ENCODE assay signal across 8 cellular contexts in the genomic region with DNA sequence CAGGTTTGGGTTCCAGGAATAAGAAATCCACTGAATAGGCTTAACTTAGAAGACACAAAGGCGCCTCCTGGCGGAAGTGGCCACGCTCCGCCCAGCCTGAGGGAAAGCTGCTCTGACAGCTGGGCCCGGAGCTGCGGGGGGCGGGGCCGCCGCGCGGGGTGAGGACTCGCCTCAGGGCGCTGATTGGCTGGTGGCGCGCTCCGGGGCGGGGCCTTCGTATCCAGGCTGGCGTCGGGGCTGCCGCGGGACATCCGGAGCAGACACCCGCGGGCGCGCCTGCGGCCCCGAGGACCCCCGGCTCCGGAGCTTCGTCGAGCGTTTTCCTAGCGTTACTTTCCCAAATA. TPM values are rescaled to one million over a fixed set of nuclear protein-coding genes. Genes with fewer than 3 reads are reported as not detected.
DNase-seq lines count a peak whose midpoint lies in the region; ATAC-seq and TF ChIP-seq lines count a peak whose summit lies in the region.
"Not testable (repeated sequence)": the region's sequence is repeated elsewhere in the genome, so short reads cannot be mapped to it uniquely, and the experiment has no call there.

No MANE protein-coding gene starts in this region.

- H3K4me3 Mint-ChIP-seq in GM23338 = not testable (repeated sequence)

- not testable (repeated sequence) for H3K4me1 ChIP-seq in GM23338 (ENCODE audit: insufficient read depth); iPS DF 6.9 (ENCODE audit: control insufficient read depth, insufficient read depth, low read length); parathyroid adenoma; vagina

- not testable (repeated sequence) for H3K9me2 ChIP-seq in GM23338 (ENCODE audit: insufficient read depth)

- H3K36me3 Mint-ChIP-seq in GM23338 (ENCODE audit: low read depth) = not testable (repeated sequence)

- not testable (repeated sequence) for H3F3A ChIP-seq in GM23338 (replicated peaks; ENCODE audit: low read depth)

- not testable (repeated sequence) for H3K27me3 Mint-ChIP-seq in GM23338 (ENCODE audit: insufficient read depth, low read depth, poor library complexity)

- not testable (repeated sequence) for H3K9me3 ChIP-seq in SK-N-MC (ENCODE audit: low read depth, low read length); iPS DF 6.9 (ENCODE audit: control insufficient read depth, insufficient read depth, low read length); parathyroid adenoma (ENCODE audit: control insufficient read depth, low read length); vagina

- H3K27ac ChIP-seq in GM23338 (ENCODE audit: low read depth); iPS DF 6.9 (ENCODE audit: low read length); parathyroid adenoma: not testable (repeated sequence)
- H3K27ac ChIP-seq in SK-N-MC (peak overlapping the region; percentile 97; the same call in 1 of the 2 replicates), vagina (peak overlapping the region; percentile 88)

- not testable (repeated sequence) for H3K79me2 ChIP-seq in GM23338 (replicated peaks; ENCODE audit: insufficient read depth); parathyroid adenoma

- not testable (repeated sequence) for TF ChIP-seq POLR2A in vagina (IDR thresholded peaks at IDR 0.05)

- intact Hi-C loops in vagina (cut with DNase I) = not testable (repeated sequence)

- in situ Hi-C loops in astrocyte of the cerebellum (cut with HindIII; ENCODE audit: low sequenced_read_pairs) = not testable (repeated sequence)

- H3K4me2 ChIP-seq in GM23338; parathyroid adenoma (ENCODE audit: low read length): not testable (repeated sequence)

- H4K20me1 ChIP-seq in GM23338 (replicated peaks; ENCODE audit: insufficient read depth) = not testable (repeated sequence)

- not testable (repeated sequence) for H3K9ac ChIP-seq in SK-N-MC (ENCODE audit: insufficient read length); parathyroid adenoma

- H3K4me1 Mint-ChIP-seq in GM23338 = not testable (repeated sequence)

- not testable (repeated sequence) for H3K4me3 ChIP-seq in GM23338, SK-N-MC
- H3K4me3 ChIP-seq in astrocyte of the cerebellum (ENCODE audit: low read depth, low read length) (peak overlapping the region; percentile 41), iPS DF 6.9 (ENCODE audit: low read length) (peak overlapping the region; percentile 22; the same call in 1 of the 2 replicates), parathyroid adenoma (ENCODE audit: low read depth, low read length) (peak overlapping the region; percentile 62), vagina (peak overlapping the region; percentile 56 to 58)

- DNase-seq in GM23338 (ENCODE audit: low spot score); SK-N-MC (ENCODE audit: low read depth, low spot score); astrocyte of the cerebellum (ENCODE audit: low read depth); iPS DF 6.9 (ENCODE audit: low read depth, low spot score); vagina (ENCODE audit: extremely low spot score in 2 of 2): not testable (repeated sequence)

- no CpG with 5 or more reads among the region's 35 CpGs for WGBS in iPS DF 6.9 (ENCODE audit: insufficient coverage, insufficient read length)

- not testable (repeated sequence) for H3K9me3 Mint-ChIP-seq in GM23338

- H3K36me3 ChIP-seq in GM23338 (ENCODE audit: insufficient read depth); SK-N-MC (ENCODE audit: insufficient read depth, low read length); iPS DF 6.9 (ENCODE audit: control insufficient read depth, insufficient read depth, low read length); parathyroid adenoma (ENCODE audit: control insufficient read depth, insufficient read depth, low read length); vagina: not testable (repeated sequence)

- H3K27ac Mint-ChIP-seq in GM23338 = not testable (repeated sequence)

- ATAC-seq in GM18907 (IDR thresholded peaks at IDR 0.05; ENCODE audit: unreplicated experiment) = peak; percentile 86
- peak; percentile 85 for ATAC-seq in GM23338
- ATAC-seq in HG03175 (IDR thresholded peaks at IDR 0.05; ENCODE audit: unreplicated experiment) = peak; percentile 89

- not testable (repeated sequence) for H2AFZ ChIP-seq in GM23338, parathyroid adenoma

- TF ChIP-seq CTCF in GM23338 (conservative IDR thresholded peaks at IDR 0.05; ENCODE audit: low read depth in 2 of 2); astrocyte of the cerebellum (IDR thresholded peaks at IDR 0.05; ENCODE audit: low read depth, low read length, missing control alignments); parathyroid adenoma (IDR thresholded peaks at IDR 0.05); vagina (IDR thresholded peaks at IDR 0.05): not testable (repeated sequence)

- H3K27me3 ChIP-seq in GM23338 (ENCODE audit: insufficient read depth); iPS DF 6.9 (ENCODE audit: control insufficient read depth, insufficient read depth, low read length); parathyroid adenoma (ENCODE audit: control insufficient read depth, insufficient read depth, low read length); vagina: not testable (repeated sequence)

RNA-seq across cellular contexts. Expression of a gene that starts 22.4 kb away (rescaled TPM):
- 19.6 and 22.8 TPM in 2 replicates for total RNA-seq in GM23338 (2014; rRNA removed; shearing (Covaris generic))
- polyA plus RNA-seq in GM23338 (2016; fragmentation: Nextera tagmentation; extraction: Ambion mirVana) = 72.6 and 76.1 TPM in 2 replicates
- 35.6 TPM for total RNA-seq in vagina

RNA-seq across cellular contexts. Expression of a gene that starts 31.7 kb away (rescaled TPM):
- 62.8 and 73.2 TPM in 2 replicates for total RNA-seq in GM23338 (2014; rRNA removed; shearing (Covaris generic))
- polyA plus RNA-seq in GM23338 (2016; fragmentation: Nextera tagmentation; extraction: Ambion mirVana) = 45.3 and 47.2 TPM in 2 replicates
- 90.1 TPM for total RNA-seq in vagina

RNA-seq across cellular contexts. Expression of a gene that starts 53.9 kb away (rescaled TPM):
- total RNA-seq in GM23338 (2014; rRNA removed; shearing (Covaris generic)) = 53.4 and 63.0 TPM in 2 replicates
- 16.8 and 17.6 TPM in 2 replicates for polyA plus RNA-seq in GM23338 (2016; fragmentation: Nextera tagmentation; extraction: Ambion mirVana)
- 38.3 TPM for total RNA-seq in vagina
